Comparison of ENCODE assay signal across 10 cellular contexts in genomic region chr2:60926751-60927568, GRCh38. TPM values are rescaled to one million over a fixed set of nuclear protein-coding genes. Genes with fewer than 3 reads are reported as not detected.
A peak's percentile ranks its signal among the peaks of the same experiment; 100 is the strongest.
DNase-seq lines count a peak whose midpoint lies in the region; FAIRE-seq and TF ChIP-seq lines count a peak whose summit lies in the region.
"Had no signal": no experiment of that assay in that cellular context is flagged by ENCODE, and none has a peak within 500 bp of the region (broad histone marks: within the 10 kb centered on the region; RNA-seq: fewer than 3 reads in every experiment).

No MANE protein-coding gene starts in this region.

- TF ChIP-seq CTCF in SK-N-SH (IDR thresholded peaks at IDR 0.05), result no peak
- TF ChIP-seq CTCF in fibroblast of the aortic adventitia (IDR thresholded peaks at IDR 0.05; ENCODE audit: insufficient read depth, low read length), result no peak
- TF ChIP-seq CTCF in progenitor cell of endocrine pancreas (IDR thresholded peaks at IDR 0.05; ENCODE audit: unreplicated experiment), result no peak
- TF ChIP-seq CTCF in esophagus muscularis mucosa (IDR thresholded peaks at IDR 0.05), result no peak

- H3K27ac Mint-ChIP-seq in progenitor cell of endocrine pancreas, result peak overlapping the region; percentile 34

- H3K27ac ChIP-seq in SK-N-SH (ENCODE audit: low read depth in 2 of 2, low read length in 1 of 2) (peak overlapping the region; percentile 7 to 48; a peak in 2 of 4 replicates), esophagus muscularis mucosa (replicated peaks in 1 of 4) (peak overlapping the region in 1 of 4 donors; percentile 3)

- H3K9me2 ChIP-seq in SK-N-SH, result no peaks in the 10 kb centered on the region

- no peak for TF ChIP-seq EP300 in SK-N-SH (IDR thresholded peaks at IDR 0.05; ENCODE audit: borderline replicate concordance in 1 of 2, low read depth in 1 of 2, low read length in 1 of 2)
- TF ChIP-seq EP300 in esophagus muscularis mucosa (IDR thresholded peaks at IDR 0.05), result no peak

- TF ChIP-seq POLR2A in GM12891 (IDR thresholded peaks at IDR 0.05; ENCODE audit: low read depth, low read length) (no peak), esophagus muscularis mucosa (IDR thresholded peaks at IDR 0.05; ENCODE audit: low read depth) (no peak)

- intact Hi-C loops in esophagus muscularis mucosa (cut with DNase I), result no loop called here

- no peak overlapping the region for H2AFZ ChIP-seq in SK-N-SH (ENCODE audit: low read depth)

- CTCF ChIA-PET in SK-N-SH (lab: Yijun Ruan, JAX), result interaction anchor here (0.7 to 1.0 kb wide), 2 partner anchors 12 to 14 kb away, joined by 4 read pairs; no protein-coding TSS in a partner anchor

- H3K9me3 Mint-ChIP-seq in progenitor cell of endocrine pancreas (ENCODE audit: low read depth), result no peaks in the 10 kb centered on the region

- peaks cover 12% of the 10 kb centered on the region for H3K4me1 Mint-ChIP-seq in progenitor cell of endocrine pancreas (ENCODE audit: low read depth)

- no peak overlapping the region for H3K4me3 Mint-ChIP-seq in progenitor cell of endocrine pancreas (ENCODE audit: low read depth)

- H3K4me1 ChIP-seq in SK-N-SH (ENCODE audit: control insufficient read depth in 1 of 2, insufficient read depth in 2 of 2, low read depth in 1 of 2, low read length in 1 of 2) (peaks cover 0 to 8% of the 10 kb centered on the region in 2 experiments; a peak in 2 of 4 replicates), esophagus muscularis mucosa (peaks cover 0 to 15% (median 10%) of the 10 kb centered on the region in 4 donors)

- peaks cover 9% of the 10 kb centered on the region for H3F3A ChIP-seq in SK-N-SH (replicated peaks; ENCODE audit: insufficient read depth)

- H3K79me2 ChIP-seq in SK-N-SH (ENCODE audit: insufficient read depth), result no peaks in the 10 kb centered on the region

- H3K27me3 Mint-ChIP-seq in progenitor cell of endocrine pancreas, result no peaks in the 10 kb centered on the region

- H3K36me3 ChIP-seq in SK-N-SH (replicated peaks in 1 of 2; ENCODE audit: control insufficient read depth in 1 of 2, insufficient read depth in 2 of 2, low read length in 1 of 2), result peaks cover 8 to 15% of the 10 kb centered on the region in 2 experiments
- H3K36me3 ChIP-seq in esophagus muscularis mucosa, result peaks cover 23 to 36% (median 32%) of the 10 kb centered on the region in 4 donors

- H3K4me2 ChIP-seq in SK-N-SH, result no peak overlapping the region

- no peak for TF ChIP-seq RAD21 in SK-N-SH (IDR thresholded peaks at IDR 0.05; ENCODE audit: low read length)

- peak; percentile 56 for FAIRE-seq in GM12891 (lab: Jason Lieb, UNC)

- no peaks in the 10 kb centered on the region for H4K20me1 ChIP-seq in SK-N-SH (ENCODE audit: insufficient read depth)

- H3K9me3 ChIP-seq in SK-N-SH (no peaks in the 10 kb centered on the region), esophagus muscularis mucosa (no peaks in the 10 kb centered on the region)
- H3K9me3 ChIP-seq: sigmoid colon had no signal

- H3K4me3 ChIP-seq in SK-N-SH (ENCODE audit: low read depth in 2 of 2, low read length in 1 of 2) (no peak overlapping the region), fibroblast of the aortic adventitia (ENCODE audit: low read depth, low read length) (no peak overlapping the region), esophagus muscularis mucosa (no peak overlapping the region)
- H3K4me3 ChIP-seq: dorsolateral prefrontal cortex, sigmoid colon had no signal

- DNase-seq in GM12891 (ENCODE audit: insufficient read length, low spot score) (no peak), SK-N-SH (no peak), fibroblast of the aortic adventitia (ENCODE audit: low read depth) (peak; percentile 23), progenitor cell of endocrine pancreas (ENCODE audit: low spot score, unreplicated experiment) (no peak), ecto neural progenitor cell (ENCODE audit: low spot score) (no peak), NCI-H1105 treated with DMSO at 0.1 percent for 48 hours (lab: John Stamatoyannopoulos, UW) (no peak), NCI-H2196 treated with DMSO at 0.1 percent for 48 hours (lab: John Stamatoyannopoulos, UW; ENCODE audit: unreplicated experiment) (no peak), esophagus muscularis mucosa (ENCODE audit: extremely low spot score) (no peak)
- DNase-seq: dorsolateral prefrontal cortex, sigmoid colon had no signal

- no peaks in the 10 kb centered on the region for H3K27me3 ChIP-seq in SK-N-SH (ENCODE audit: insufficient read depth)
- no peaks in the 10 kb centered on the region for H3K27me3 ChIP-seq in esophagus muscularis mucosa
- H3K27me3 ChIP-seq: dorsolateral prefrontal cortex, sigmoid colon had no signal

- H3K36me3 Mint-ChIP-seq in progenitor cell of endocrine pancreas (ENCODE audit: insufficient read depth), result peaks cover 17% of the 10 kb centered on the region

- POLR2A ChIA-PET in SK-N-SH (lab: Yijun Ruan, JAX), result no interaction called here

- no peak overlapping the region for H3K9ac ChIP-seq in SK-N-SH

- WGBS in SK-N-SH (ENCODE audit: low lambda C conversion rate), result 98% methylated on average over 3 of the region's 3 CpGs
- WGBS in esophagus muscularis mucosa, result 75% methylated on average over 3 of the region's 3 CpGs

TF ChIP-seq in GM12891, 5 proteins besides CTCF, POLR2A, EP300 and RAD21:
- no peak for TF ChIP-seq TAF1 (IDR thresholded peaks at IDR 0.05; ENCODE audit: low read depth, low read length)
- 0 out of 2 replicates have a peak, but pooled peaks have one; percentile 18 for TF ChIP-seq SPI1 (IDR thresholded peaks at IDR 0.05; ENCODE audit: low read depth, low read length)
TF ChIP-seq in GM12891: peak in this region for 1.

TF ChIP-seq in SK-N-SH, 30 proteins besides CTCF, POLR2A, EP300 and RAD21:
- TF ChIP-seq POLR2AphosphoS5 (IDR thresholded peaks at IDR 0.05; ENCODE audit: low read depth, low read length) (no peak), MAX (IDR thresholded peaks at IDR 0.05; ENCODE audit: low read depth) (no peak)

RNA-seq across cellular contexts. Expression of gene REL, which starts 45.6 kb away (rescaled TPM):
- 9.3 TPM for polyA plus RNA-seq in GM12891 (2012; ENCODE audit: low read depth, missing spikeins)
- polyA plus RNA-seq in SK-N-SH (2012; rRNA removed), result 0.59 and 0.96 TPM in 2 replicates
- polyA plus RNA-seq in SK-N-SH (2012; cell fraction: cytosol; rRNA removed), result 0.75 and 0.82 TPM in 2 replicates
- polyA plus RNA-seq in SK-N-SH (2012; cell fraction: nucleus; rRNA removed), result 1.2 and 1.6 TPM in 2 replicates
- total RNA-seq in fibroblast of the aortic adventitia (ENCODE audit: low replicate concordance) (6.5 and 7.4 TPM in 2 replicates), progenitor cell of endocrine pancreas (11.9 and 12.3 TPM in 2 replicates), esophagus muscularis mucosa (10 to 100 TPM in 1 of 4 donors, 1 to 10 TPM in 3; 9.1 to 16.2 (median 9.5) TPM)
